17 cellular contexts compared by ENCODE assay signal in genomic region chr4:78437608-78438088, GRCh38.
DNase-seq lines count a peak whose midpoint lies in the region; ATAC-seq and TF ChIP-seq lines count a peak whose summit lies in the region.
"Had no signal": no experiment of that assay in that cellular context is flagged by ENCODE, and none has a peak within 500 bp of the region (broad histone marks: within the 10 kb centered on the region; RNA-seq: fewer than 3 reads in every experiment).

No MANE protein-coding gene starts in this region.

- ATAC-seq in SK-N-SH treated with all-trans-retinoic acid at 6 μM for 48 hours: no peak; the same call in 2 of the 3 replicates
- peak; percentile 32 for ATAC-seq in sciatic nerve
- no peak for ATAC-seq in GM19397 (IDR thresholded peaks at IDR 0.05; ENCODE audit: unreplicated experiment)
- ATAC-seq: CD8-positive, alpha-beta T cell had no signal

- intact Hi-C loops in sciatic nerve (cut with DNase I): no loop called here

- no peak overlapping the region for H3K27ac ChIP-seq in substantia nigra (ENCODE audit: low read depth, low read length, poor library complexity, severe bottlenecking)
- H3K27ac ChIP-seq: BLaER1 had no signal

- DNase-seq in GM04504 (ENCODE audit: low read depth) (peak; percentile 5), fibroblast of peridontal ligament (ENCODE audit: extremely low read depth) (peak; percentile 10), sciatic nerve (ENCODE audit: low spot score) (no peak), DMS79 (lab: John Stamatoyannopoulos, UW) (no peak), substantia nigra (lab: John Stamatoyannopoulos, UW) (no peak), NCI-H345 treated with DMSO at 0.1 percent for 48 hours (lab: John Stamatoyannopoulos, UW; ENCODE audit: unreplicated experiment) (no peak)
- DNase-seq: CD8-positive, alpha-beta T cell; DND-41; GDM1; MV-4-11; NCI-H1417; NCI-H187 treated with DMSO at 0.1 percent for 48 hours; NCI-H774; RPMI8226 had no signal

TF ChIP-seq in SK-N-SH treated with all-trans-retinoic acid at 6 μM for 48 hours, 23 proteins besides CTCF, POLR2A, EP300 and RAD21:
- TF ChIP-seq ISL1 (CRISPR knock-in tag; IDR thresholded peaks at IDR 0.05): peak; percentile 69
- TF ChIP-seq CSRNP3 (CRISPR knock-in tag; IDR thresholded peaks at IDR 0.05): no peak
- no peak for TF ChIP-seq ARNTL (CRISPR knock-in tag; IDR thresholded peaks at IDR 0.05; ENCODE audit: borderline replicate concordance, low read depth)
- no peak for TF ChIP-seq SNAI2 (CRISPR knock-in tag; IDR thresholded peaks at IDR 0.05)
- no peak for TF ChIP-seq TOX (CRISPR knock-in tag; IDR thresholded peaks at IDR 0.05; ENCODE audit: borderline replicate concordance)
TF ChIP-seq in SK-N-SH treated with all-trans-retinoic acid at 6 μM for 48 hours: peak in this region for 1.

Comparison
In these comparisons a context has a peak if more than half of its experiments do, and no peak if none do; other contexts are left out.
1. DNase-seq: peak in GM04504 (single experiment) and fibroblast of peridontal ligament (single experiment); none in sciatic nerve (single experiment), DMS79 (single experiment), substantia nigra (0 of 49) and NCI-H345 treated with DMSO at 0.1 percent for 48 hours (single experiment).